In genomic region chr9:117722108-117722761, GRCh38 we compare ENCODE assay signal across 19 cellular contexts. TPM values are rescaled to one million over a fixed set of nuclear protein-coding genes. Genes with fewer than 3 reads are reported as not detected.
"Had no signal": no experiment of that assay in that cellular context is flagged by ENCODE, and none has a peak within 500 bp of the region (broad histone marks: within the 10 kb centered on the region; RNA-seq: fewer than 3 reads in every experiment).

No MANE protein-coding gene starts in this region.

- H3K36me3 Mint-ChIP-seq: activated naive CD4-positive, alpha-beta T cell treated with anti-CD3 and anti-CD28 coated beads, Interleukin-2, amount 50 U/mL, for 72 hours; natural killer cell treated with Interleukin-12 subunit alpha and Interleukin-12 subunit beta and Interleukin-15 and Interleukin-18, amount 100 ng/mL, for 72 hours; WTC11 had no signal

- H3K9me3 ChIP-seq: adrenal gland, esophagus muscularis mucosa, lower lobe of right lung, tibial artery had no signal

- H3K4me3 Mint-ChIP-seq: activated CD4-positive, alpha-beta T cell treated with anti-CD3 and anti-CD28 coated beads for 36 hours; activated T-helper 1 cell treated with anti-CD3 and anti-CD28 coated beads, Interleukin-12 subunit alpha, Interleukin-12 subunit beta, Interleukin-2, Interleukin-4 antibody, amounts not matched to agents 30 ng/mL and 10 ng/mL and 1 ng/mL, durations not matched to agents 14 hours and 24 hours and 36 hours; dendritic cell treated with granulocyte-macrophage colony-stimulating factor and Interleukin-4, amounts not matched to agents 40 ng/mL and 50 ng/mL, for 4 days; natural killer cell treated with Interleukin-12 subunit alpha and Interleukin-12 subunit beta and Interleukin-15 and Interleukin-18, amount 100 ng/mL, for 72 hours; WTC11 had no signal

- H3K36me3 ChIP-seq: adrenal gland, esophagus muscularis mucosa, lower lobe of right lung, tibial artery had no signal

- H3K27ac Mint-ChIP-seq: activated CD4-positive, alpha-beta T cell treated with anti-CD3 and anti-CD28 coated beads for 36 hours; activated naive CD4-positive, alpha-beta T cell treated with anti-CD3 and anti-CD28 coated beads, Interleukin-2, amount 50 U/mL, for 72 hours; activated T-helper 1 cell treated with anti-CD3 and anti-CD28 coated beads, Interleukin-12 subunit alpha, Interleukin-12 subunit beta, Interleukin-2, Interleukin-4 antibody, amounts not matched to agents 30 ng/mL and 10 ng/mL and 1 ng/mL, durations not matched to agents 14 hours and 24 hours and 36 hours; dendritic cell treated with granulocyte-macrophage colony-stimulating factor and Interleukin-4, amounts not matched to agents 40 ng/mL and 50 ng/mL, for 4 days; natural killer cell treated with Interleukin-12 subunit alpha and Interleukin-12 subunit beta and Interleukin-15 and Interleukin-18, amount 100 ng/mL, for 72 hours; WTC11 had no signal

- H3K4me3 ChIP-seq: adrenal gland, esophagus muscularis mucosa, lower lobe of right lung, tibial artery had no signal

- ATAC-seq: activated CD4-positive, alpha-beta T cell treated with anti-CD3 and anti-CD28 coated beads for 36 hours; activated naive CD4-positive, alpha-beta T cell treated with anti-CD3 and anti-CD28 coated beads, Interleukin-2, amount 50 U/mL, for 72 hours; lower lobe of right lung; natural killer cell treated with Interleukin-12 subunit alpha and Interleukin-12 subunit beta and Interleukin-15 and Interleukin-18, amount 100 ng/mL, for 72 hours; WTC11 had no signal

- DNase-seq: activated CD4-positive, alpha-beta T cell treated with anti-CD3 and anti-CD28 coated beads for 36 hours; activated CD4-positive, alpha-beta T cell treated with anti-CD3 and anti-CD28 coated beads, Interleukin-2, amount 50 U/mL, for 48 hours; activated gamma-delta T cell treated with Interleukin-2 at 50 U/mL for 16 hours; activated T-cell treated with anti-CD3 and anti-CD28 coated beads for 4 hours; adrenal gland; effector CD8-positive, alpha-beta T cell; lower lobe of right lung; occipital lobe; posterior cingulate gyrus; stimulated activated CD4-positive, alpha-beta T cell treated with anti-CD3 and anti-CD28 coated beads, Interleukin-2, amount 100 ng/mL, for 24 hours; stimulated activated naive CD4-positive, alpha-beta T cell treated with Interleukin-2 at 50 U/mL for 16 hours; T-helper 2 cell; tibial artery had no signal

- H3K27ac ChIP-seq: lower lobe of right lung, tibial artery had no signal

- H3K9me3 Mint-ChIP-seq: activated T-helper 1 cell treated with anti-CD3 and anti-CD28 coated beads, Interleukin-12 subunit alpha, Interleukin-12 subunit beta, Interleukin-2, Interleukin-4 antibody, amounts not matched to agents 30 ng/mL and 10 ng/mL and 1 ng/mL, durations not matched to agents 14 hours and 24 hours and 36 hours; dendritic cell treated with granulocyte-macrophage colony-stimulating factor and Interleukin-4, amounts not matched to agents 40 ng/mL and 50 ng/mL, for 4 days; WTC11 had no signal

- H3K27me3 ChIP-seq: adrenal gland, esophagus muscularis mucosa, tibial artery had no signal

- H3K27me3 Mint-ChIP-seq: dendritic cell treated with granulocyte-macrophage colony-stimulating factor and Interleukin-4, amounts not matched to agents 40 ng/mL and 50 ng/mL, for 4 days had no signal

RNA-seq across cellular contexts. Expression of gene TLR4, which starts 18.0 kb away (rescaled TPM):
- total RNA-seq: activated CD4-positive, alpha-beta T cell treated with anti-CD3 and anti-CD28 coated beads for 36 hours; activated naive CD4-positive, alpha-beta T cell treated with anti-CD3 and anti-CD28 coated beads, Interleukin-2, amount 50 U/mL, for 72 hours; activated T-helper 1 cell treated with anti-CD3 and anti-CD28 coated beads, Interleukin-12 subunit alpha, Interleukin-12 subunit beta, Interleukin-2, Interleukin-4 antibody, amounts not matched to agents 30 ng/mL and 10 ng/mL and 1 ng/mL, durations not matched to agents 14 hours and 24 hours and 36 hours had no signal
